ENCODE assay signal across 18 cellular contexts in the genomic region with DNA sequence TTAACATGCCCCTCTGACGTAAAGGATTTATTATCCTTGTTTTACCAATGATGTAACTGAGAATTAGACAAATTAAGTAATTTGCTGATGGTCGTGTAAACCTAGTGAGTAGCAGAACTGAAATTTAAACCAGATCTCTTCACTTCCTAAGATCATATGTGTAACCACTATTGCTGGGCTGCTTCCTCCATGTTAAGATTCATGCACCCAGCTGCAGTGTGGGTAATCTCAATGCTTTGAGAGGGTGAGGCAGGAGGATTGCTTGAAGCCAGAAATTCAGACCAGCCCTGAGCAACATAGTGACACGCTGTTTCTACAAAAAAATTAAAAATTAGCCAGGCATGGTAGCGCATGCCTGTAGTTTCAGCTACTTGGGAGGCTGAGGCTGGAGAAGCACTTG.
A peak's percentile ranks its signal among the peaks of the same experiment; 100 is the strongest.
DNase-seq lines count a peak whose midpoint lies in the region; ATAC-seq lines count a peak whose summit lies in the region.
"Had no signal": no experiment of that assay in that cellular context is flagged by ENCODE, and none has a peak within 500 bp of the region (broad histone marks: within the 10 kb centered on the region; RNA-seq: fewer than 3 reads in every experiment).

No MANE protein-coding gene starts in this region.

- H3K4me3 Mint-ChIP-seq in effector memory CD8-positive, alpha-beta T cell, result no peak overlapping the region
- H3K4me3 Mint-ChIP-seq: activated CD4-positive, alpha-beta T cell treated with anti-CD3 and anti-CD28 coated beads, Interleukin-2, amount 10 ng/mL, durations not matched to agents 24 days and 14 days; activated naive CD8-positive, alpha-beta T cell; GM23338 had no signal

- H3K27ac Mint-ChIP-seq in effector memory CD8-positive, alpha-beta T cell, result peak overlapping the region; percentile 53 to 66
- H3K27ac Mint-ChIP-seq: activated CD4-positive, alpha-beta T cell treated with anti-CD3 and anti-CD28 coated beads, Interleukin-2, amount 10 ng/mL, durations not matched to agents 24 days and 14 days; activated naive CD8-positive, alpha-beta T cell; GM23338 had no signal

- peaks cover 2% of the 10 kb centered on the region for H3K36me3 Mint-ChIP-seq in effector memory CD8-positive, alpha-beta T cell (ENCODE audit: insufficient read depth)

- no peak for DNase-seq in effector memory CD8-positive, alpha-beta T cell
- DNase-seq in NCI-H2196 (lab: John Stamatoyannopoulos, UW; ENCODE audit: unreplicated experiment) (no peak), NCI-H2227 treated with DMSO at 0.1 percent for 48 hours (lab: John Stamatoyannopoulos, UW) (no peak), NCI-H2081 treated with DMSO at 0.1 percent for 48 hours (lab: John Stamatoyannopoulos, UW) (no peak)
- no peak for DNase-seq in activated T-cell treated with anti-CD3 and anti-CD28 coated beads, Interleukin-2, amount 50 U/mL, for 48 hours
- DNase-seq: activated CD4-positive, alpha-beta T cell treated with anti-CD3 and anti-CD28 coated beads, Interleukin-2, amount 10 ng/mL, durations not matched to agents 24 days and 14 days; dorsolateral prefrontal cortex; NCI-H1436; NCI-H446 treated with DMSO at 0.1 percent for 48 hours; stimulated activated CD4-positive, alpha-beta T cell treated with anti-CD3 and anti-CD28 coated beads, Interleukin-1b, Interleukin-23, amount 100 ng/mL, for 48 hours; T1000; testis had no signal

- H3K4me1 Mint-ChIP-seq in effector memory CD8-positive, alpha-beta T cell (ENCODE audit: low read depth in 2 of 2), result peaks cover 8 to 15% of the 10 kb centered on the region in 2 donors
- H3K4me1 Mint-ChIP-seq: GM23338 had no signal

- no peaks in the 10 kb centered on the region for H3K27me3 Mint-ChIP-seq in effector memory CD8-positive, alpha-beta T cell
- H3K27me3 Mint-ChIP-seq: activated CD4-positive, alpha-beta T cell treated with anti-CD3 and anti-CD28 coated beads, Interleukin-2, amount 10 ng/mL, durations not matched to agents 24 days and 14 days; activated naive CD8-positive, alpha-beta T cell had no signal

- ATAC-seq in GM18502 (IDR thresholded peaks at IDR 0.05; ENCODE audit: poor library complexity, unreplicated experiment) (peak; percentile 45), GM19452 (IDR thresholded peaks at IDR 0.05; ENCODE audit: unreplicated experiment) (peak; percentile 62), HG03025 (IDR thresholded peaks at IDR 0.05; ENCODE audit: low FRiP score, unreplicated experiment) (peak; percentile 42)
- ATAC-seq in effector memory CD8-positive, alpha-beta T cell (replicated peaks), result no peak
- ATAC-seq: GM23338, sciatic nerve had no signal

- no peaks in the 10 kb centered on the region for H3K9me3 Mint-ChIP-seq in effector memory CD8-positive, alpha-beta T cell
- H3K9me3 Mint-ChIP-seq: GM23338 had no signal
